Comparison of ENCODE assay signal across 10 cellular contexts in the genomic region with DNA sequence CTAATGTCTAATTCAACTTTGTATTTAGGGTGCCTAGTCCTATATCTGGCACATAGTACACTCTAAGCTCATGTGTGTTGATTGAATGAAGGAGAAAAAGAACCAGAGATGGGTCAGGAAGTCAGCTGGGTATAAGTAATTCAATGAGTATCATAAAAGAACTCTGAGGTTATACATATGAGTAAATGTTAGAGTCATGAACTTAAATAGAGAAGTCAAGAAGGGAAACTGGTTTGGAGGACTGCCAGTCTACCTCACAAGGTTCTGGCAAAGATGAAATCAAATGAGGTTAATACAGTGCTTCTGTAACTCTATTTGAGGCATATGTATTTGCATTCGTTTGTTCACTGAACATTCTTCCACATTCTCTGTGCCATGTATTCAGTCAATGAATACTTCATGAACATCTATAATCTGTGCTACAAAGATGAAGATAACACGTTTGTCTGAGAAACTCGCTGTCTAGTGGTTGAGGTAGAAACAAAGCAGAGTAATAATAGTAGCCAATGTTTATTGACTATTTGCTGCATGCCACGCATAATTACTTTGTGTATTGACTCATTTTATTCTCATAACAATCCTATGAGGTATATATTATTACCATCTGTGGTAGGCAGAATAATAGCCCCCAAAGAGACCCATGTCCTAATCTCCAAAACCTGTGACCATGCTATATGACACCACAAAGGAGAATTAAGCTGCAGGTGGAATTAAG.
A peak's percentile ranks its signal among the peaks of the same experiment; 100 is the strongest.
DNase-seq lines count a peak whose midpoint lies in the region; ATAC-seq, FAIRE-seq and TF ChIP-seq lines count a peak whose summit lies in the region.
"Had no signal": no experiment of that assay in that cellular context is flagged by ENCODE, and none has a peak within 500 bp of the region (broad histone marks: within the 10 kb centered on the region; RNA-seq: fewer than 3 reads in every experiment).

No MANE protein-coding gene starts in this region.

- no peaks in the 10 kb centered on the region for H4K20me1 ChIP-seq in HepG2 (ENCODE audit: insufficient read depth, low read length)
- no peaks in the 10 kb centered on the region for H4K20me1 ChIP-seq in smooth muscle cell (ENCODE audit: low read depth)

- H3K27ac Mint-ChIP-seq in activated naive CD4-positive, alpha-beta T cell treated with anti-CD3 and anti-CD28 coated beads, Interleukin-2, amount 10 ng/mL, durations not matched to agents 7 days and 5 days = peak overlapping the region; percentile 61

- no peak for FAIRE-seq in HepG2 (lab: Jason Lieb, UNC)

- no peaks in the 10 kb centered on the region for H3K36me3 ChIP-seq in right lobe of liver
- no peaks in the 10 kb centered on the region for H3K36me3 ChIP-seq in HepG2 (replicated peaks in 1 of 2; ENCODE audit: control insufficient read depth in 1 of 2, insufficient read depth in 2 of 2, low read length in 2 of 2)
- H3K36me3 ChIP-seq in transverse colon = no peaks in the 10 kb centered on the region
- H3K36me3 ChIP-seq in smooth muscle cell (ENCODE audit: low read depth) = no peaks in the 10 kb centered on the region
- no peaks in the 10 kb centered on the region for H3K36me3 ChIP-seq in psoas muscle (ENCODE audit: insufficient read depth in 1 of 2, low read depth in 1 of 2)

- H3K4me1 Mint-ChIP-seq in activated naive CD4-positive, alpha-beta T cell treated with anti-CD3 and anti-CD28 coated beads, Interleukin-2, amount 10 ng/mL, durations not matched to agents 7 days and 5 days = peaks cover 74% of the 10 kb centered on the region

- no peaks in the 10 kb centered on the region for H3K9me3 ChIP-seq in right lobe of liver
- no peaks in the 10 kb centered on the region for H3K9me3 ChIP-seq in HepG2 (ENCODE audit: low read length)
- no peaks in the 10 kb centered on the region for H3K9me3 ChIP-seq in transverse colon
- no peaks in the 10 kb centered on the region for H3K9me3 ChIP-seq in smooth muscle cell (replicated peaks; ENCODE audit: low read depth)
- H3K9me3 ChIP-seq in psoas muscle = no peaks in the 10 kb centered on the region

- no peak overlapping the region for H2AFZ ChIP-seq in HepG2 (ENCODE audit: low read length)
- H2AFZ ChIP-seq in smooth muscle cell (ENCODE audit: low read depth) = no peak overlapping the region

- WGBS in right lobe of liver (ENCODE audit: insufficient coverage, low coverage, low lambda C conversion rate, missing lambda C conversion rate) = 52% methylated on average over 4 of the region's 4 CpGs
- 3% methylated on average over 4 of the region's 4 CpGs for WGBS in HepG2 (ENCODE audit: low lambda C conversion rate)
- 62 to 85% methylated on average over 4 of the region's 4 CpGs for WGBS in transverse colon (ENCODE audit: low coverage in 1 of 2), 2 donors
- 90% methylated on average over 4 of the region's 4 CpGs for WGBS in smooth muscle cell (ENCODE audit: low lambda C conversion rate)
- WGBS in psoas muscle, 3 donors = 84 to 88% (median 86%) methylated on average over 4 of the region's 4 CpGs

- BruUV-seq in HepG2 (replicated peaks; lab: Mats Ljungman, UMichigan) = no TSS peak

- TF ChIP-seq CTCF in right lobe of liver (IDR thresholded peaks at IDR 0.05) (no peak), HepG2 (CRISPR knock-in tag; IDR thresholded peaks at IDR 0.05) (no peak), transverse colon (IDR thresholded peaks at IDR 0.05) (no peak), smooth muscle cell (IDR thresholded peaks at IDR 0.05; ENCODE audit: borderline replicate concordance, insufficient read depth, poor library complexity, severe bottlenecking) (no peak), psoas muscle (IDR thresholded peaks at IDR 0.05) (no peak)

- POLR2A ChIA-PET in HepG2 (lab: Yijun Ruan, JAX) = no interaction called here

- in situ Hi-C loops in HepG2 (cut with HindIII; ENCODE audit: extremely low pct_ligation_motif_present, low pct_unique_long_range_greater_than_20kb) = no loop called here
- in situ Hi-C loops in transverse colon (cut with MboI; ENCODE audit: low pct_ligation_motif_present in 1 of 4, low pct_unique_long_range_greater_than_20kb in 1 of 4, low sequenced_read_pairs in 3 of 4) = no loop called here

- no peak overlapping the region for H3K9ac ChIP-seq in HepG2 (ENCODE audit: insufficient read depth, low read depth, low read length)
- no peak overlapping the region for H3K9ac ChIP-seq in smooth muscle cell (ENCODE audit: low read depth)

- CTCF ChIA-PET in HepG2 (lab: Yijun Ruan, JAX; ENCODE audit: low intra/inter-chr PET ratio, low total read pairs) = no interaction called here
- CTCF ChIA-PET in activated naive CD4-positive, alpha-beta T cell treated with anti-CD3 and anti-CD28 coated beads, Interleukin-2, amount 10 ng/mL, durations not matched to agents 7 days and 5 days (lab: Charles Lee) = interaction anchor here (0.7 to 1.5 kb wide), 5 partner anchors 10 to 84 kb away, joined by 3 to 8 read pairs (median 4); no protein-coding TSS in a partner anchor

- H3K27me3 Mint-ChIP-seq in activated naive CD4-positive, alpha-beta T cell treated with anti-CD3 and anti-CD28 coated beads, Interleukin-2, amount 10 ng/mL, durations not matched to agents 7 days and 5 days = peaks cover 10% of the 10 kb centered on the region

- ATAC-seq in right lobe of liver = peak in 3 of 4 donors; percentile 28 to 32 (median 31)
- no peak for ATAC-seq in HepG2
- ATAC-seq in HG03342 (IDR thresholded peaks at IDR 0.05; ENCODE audit: unreplicated experiment) = peak; percentile 67
- no peak for ATAC-seq in psoas muscle
- ATAC-seq: HCT116 had no signal

- H3K79me2 ChIP-seq in HepG2 (ENCODE audit: insufficient read depth, low read length) = no peaks in the 10 kb centered on the region
- no peaks in the 10 kb centered on the region for H3K79me2 ChIP-seq in smooth muscle cell (ENCODE audit: low read depth)

- DNase-seq in right lobe of liver (no peak), HepG2 (ENCODE audit: low spot score) (no peak), transverse colon (peak; percentile 18), NCI-H82 (lab: John Stamatoyannopoulos, UW) (no peak), smooth muscle cell (lab: John Stamatoyannopoulos, UW; ENCODE audit: unreplicated experiment) (no peak), psoas muscle (no peak)
- DNase-seq in activated naive CD4-positive, alpha-beta T cell treated with anti-CD3 and anti-CD28 coated beads, Interleukin-2, amount 10 ng/mL, durations not matched to agents 7 days and 5 days = no peak
- DNase-seq: cerebellar nuclear complex had no signal

- intact Hi-C loops in right lobe of liver (cut with DNase I) = no loop called here
- intact Hi-C loops in HepG2 (cut with micrococcal nuclease; ENCODE audit: unreplicated experiment) = no loop called here
- intact Hi-C loops in transverse colon (cut with DNase I; ENCODE audit: low total_unique reads) = no loop called here
- intact Hi-C loops in psoas muscle (cut with DNase I) = no loop called here

- H3K4me1 ChIP-seq in right lobe of liver (no peaks in the 10 kb centered on the region), HepG2 (ENCODE audit: insufficient read depth, low read length) (0 out of 2 replicates have a peak, but pooled peaks cover 5% of the 10 kb centered on the region), transverse colon (peaks cover 9 to 35% (median 21%) of the 10 kb centered on the region in 4 donors), smooth muscle cell (ENCODE audit: low read depth) (no peaks in the 10 kb centered on the region), psoas muscle (no peaks in the 10 kb centered on the region)

- no peak overlapping the region for H3K4me3 Mint-ChIP-seq in activated naive CD4-positive, alpha-beta T cell treated with anti-CD3 and anti-CD28 coated beads, Interleukin-2, amount 10 ng/mL, durations not matched to agents 7 days and 5 days

- no peak overlapping the region for H3K27ac ChIP-seq in right lobe of liver
- no peak overlapping the region for H3K27ac ChIP-seq in HepG2 (ENCODE audit: extremely low read length, insufficient read depth, low read length)
- no peak overlapping the region for H3K27ac ChIP-seq in transverse colon
- H3K27ac ChIP-seq in smooth muscle cell (ENCODE audit: low read depth) = no peak overlapping the region
- H3K27ac ChIP-seq in psoas muscle = no peak overlapping the region

- H3F3A ChIP-seq in smooth muscle cell (ENCODE audit: low read depth) = no peaks in the 10 kb centered on the region

- H3K4me3 ChIP-seq in right lobe of liver (no peak overlapping the region), HepG2 (replicated peaks in 1 of 3; ENCODE audit: insufficient read depth in 1 of 3, low read depth in 2 of 3, low read length in 3 of 3) (no peak overlapping the region), transverse colon (no peak overlapping the region), smooth muscle cell (no peak overlapping the region), psoas muscle (no peak overlapping the region)

- H3K4me2 ChIP-seq in HepG2 (ENCODE audit: low read depth, low read length) (no peak overlapping the region), smooth muscle cell (no peak overlapping the region)

- TF ChIP-seq EP300 in HepG2 (IDR thresholded peaks at IDR 0.05; ENCODE audit: low read depth in 2 of 2, low read length in 2 of 2) = no peak
- no peak for TF ChIP-seq EP300 in HepG2 (CRISPR knock-in tag; IDR thresholded peaks at IDR 0.05; ENCODE audit: borderline replicate concordance)
- TF ChIP-seq EP300 in transverse colon (IDR thresholded peaks at IDR 0.05; ENCODE audit: low read depth) = no peak

- peaks cover 5% of the 10 kb centered on the region for H3K9me3 Mint-ChIP-seq in activated naive CD4-positive, alpha-beta T cell treated with anti-CD3 and anti-CD28 coated beads, Interleukin-2, amount 10 ng/mL, durations not matched to agents 7 days and 5 days

- no peaks in the 10 kb centered on the region for H3K27me3 ChIP-seq in right lobe of liver
- H3K27me3 ChIP-seq in HepG2 (ENCODE audit: control insufficient read depth in 1 of 2, insufficient read depth in 2 of 2, low read length in 2 of 2) = peaks cover 0 to under 1% of the 10 kb centered on the region in 2 experiments; a peak in 1 of 5 replicates
- no peaks in the 10 kb centered on the region for H3K27me3 ChIP-seq in transverse colon
- no peaks in the 10 kb centered on the region for H3K27me3 ChIP-seq in smooth muscle cell (ENCODE audit: low read depth)
- H3K27me3 ChIP-seq in psoas muscle (ENCODE audit: insufficient read depth in 3 of 3, low read length in 2 of 3) = no peaks in the 10 kb centered on the region

- TF ChIP-seq RAD21 in HepG2 (CRISPR knock-in tag; IDR thresholded peaks at IDR 0.05) = no peak

- TF ChIP-seq POLR2A in right lobe of liver (IDR thresholded peaks at IDR 0.05) (no peak), HepG2 (IDR thresholded peaks at IDR 0.05; ENCODE audit: insufficient read depth in 1 of 2, low read depth in 2 of 2, low read length in 2 of 2) (no peak), transverse colon (IDR thresholded peaks at IDR 0.05) (no peak)

- H3K36me3 Mint-ChIP-seq in activated naive CD4-positive, alpha-beta T cell treated with anti-CD3 and anti-CD28 coated beads, Interleukin-2, amount 10 ng/mL, durations not matched to agents 7 days and 5 days = peaks cover 39% of the 10 kb centered on the region

TF ChIP-seq in HepG2, 621 proteins besides CTCF, POLR2A, EP300 and RAD21:
- TF ChIP-seq KMT2A (CRISPR knock-in tag; IDR thresholded peaks at IDR 0.05) = no peak
- TF ChIP-seq HIVEP1 (CRISPR knock-in tag; IDR thresholded peaks at IDR 0.05) = no peak
- TF ChIP-seq RXRB (CRISPR knock-in tag; IDR thresholded peaks at IDR 0.05; ENCODE audit: borderline replicate concordance) = no peak
- TF ChIP-seq SMC3 (IDR thresholded peaks at IDR 0.05; ENCODE audit: low read length) = no peak

Comparison
In these comparisons a context has a peak if more than half of its experiments do, and no peak if none do; other contexts are left out.
1. ATAC-seq: peak in right lobe of liver (3 of 4) and HG03342 (single experiment); none in HepG2 (single experiment) and psoas muscle (0 of 4).